In genomic region chr2:74250189-74250631, GRCh38 we compare ENCODE assay signal across 10 cellular contexts. TPM values are rescaled to one million over a fixed set of nuclear protein-coding genes. Genes with fewer than 3 reads are reported as not detected.
DNase-seq lines count a peak whose midpoint lies in the region; ATAC-seq, FAIRE-seq and TF ChIP-seq lines count a peak whose summit lies in the region.
"Had no signal": no experiment of that assay in that cellular context is flagged by ENCODE, and none has a peak within 500 bp of the region (broad histone marks: within the 10 kb centered on the region; RNA-seq: fewer than 3 reads in every experiment).

No MANE protein-coding gene starts in this region.

- peak; percentile 71 for TF ChIP-seq CTCF in BE2C (IDR thresholded peaks at IDR 0.05; ENCODE audit: low read depth, low read length)
- TF ChIP-seq CTCF in OCI-LY3 (IDR thresholded peaks at IDR 0.05; ENCODE audit: low read depth, low read length): peak; percentile 86

- DNase-seq in BE2C (peak; percentile 42), GM19239 (ENCODE audit: insufficient read length, low spot score) (peak; percentile 73), fibroblast of the conjunctiva (ENCODE audit: low read depth) (peak; percentile 13), pons (ENCODE audit: low spot score) (peak; percentile 30), NCI-H226 (no peak)
- DNase-seq in activated T-cell treated with anti-CD3 and anti-CD28 coated beads, Interleukin-2, amount 50 U/mL, for 4 hours: peak; percentile 38

- H3K27ac ChIP-seq in OCI-LY3 (ENCODE audit: low read length): no peak overlapping the region

- no peaks in the 10 kb centered on the region for H3K27me3 Mint-ChIP-seq in activated T-cell treated with anti-CD3 and anti-CD28 coated beads, Interleukin-2, amount 50 U/mL, for 4 hours (ENCODE audit: low read depth)
- H3K27me3 Mint-ChIP-seq: IgD-negative memory B cell; stimulated activated naive CD8-positive, alpha-beta T cell treated with anti-CD3 and anti-CD28 coated beads, Interleukin-15, Interleukin-2, amounts not matched to agents 100 ng/mL and 50 ng/mL, for 24 hours had no signal

- H3K4me3 ChIP-seq in BE2C (ENCODE audit: low read depth, low read length) (no peak overlapping the region), OCI-LY3 (ENCODE audit: low read length) (no peak overlapping the region)

- no peak overlapping the region for H3K9ac ChIP-seq in OCI-LY3 (ENCODE audit: low read length)

- H3K4me2 ChIP-seq in OCI-LY3 (ENCODE audit: low read length): no peak overlapping the region

- ATAC-seq in activated T-cell treated with anti-CD3 and anti-CD28 coated beads, Interleukin-2, amount 50 U/mL, for 4 hours: peak; percentile 65 to 71
- ATAC-seq in HG03097 (IDR thresholded peaks at IDR 0.05; ENCODE audit: low FRiP score, unreplicated experiment): no peak

- no peaks in the 10 kb centered on the region for H4K20me1 ChIP-seq in OCI-LY3 (ENCODE audit: insufficient read depth, low read length)

- H3K36me3 Mint-ChIP-seq in activated T-cell treated with anti-CD3 and anti-CD28 coated beads, Interleukin-2, amount 50 U/mL, for 4 hours (ENCODE audit: insufficient read depth): peaks cover 9% of the 10 kb centered on the region

- no peak overlapping the region for H2AFZ ChIP-seq in OCI-LY3 (ENCODE audit: low read depth, low read length)

- H3K9me3 ChIP-seq in BE2C (no peaks in the 10 kb centered on the region), OCI-LY3 (ENCODE audit: insufficient read depth, low read length) (no peaks in the 10 kb centered on the region)

- H3K4me1 Mint-ChIP-seq in activated T-cell treated with anti-CD3 and anti-CD28 coated beads, Interleukin-2, amount 50 U/mL, for 4 hours (ENCODE audit: low read depth): peaks cover 2% of the 10 kb centered on the region

- no peaks in the 10 kb centered on the region for H3K9me3 Mint-ChIP-seq in activated T-cell treated with anti-CD3 and anti-CD28 coated beads, Interleukin-2, amount 50 U/mL, for 4 hours
- H3K9me3 Mint-ChIP-seq: IgD-negative memory B cell; stimulated activated naive CD8-positive, alpha-beta T cell treated with anti-CD3 and anti-CD28 coated beads, Interleukin-15, Interleukin-2, amounts not matched to agents 100 ng/mL and 50 ng/mL, for 24 hours had no signal

- H3K4me1 ChIP-seq in BE2C (no peaks in the 10 kb centered on the region), OCI-LY3 (ENCODE audit: low read length) (no peaks in the 10 kb centered on the region)

- H3K4me3 Mint-ChIP-seq in activated T-cell treated with anti-CD3 and anti-CD28 coated beads, Interleukin-2, amount 50 U/mL, for 4 hours: no peak overlapping the region
- H3K4me3 Mint-ChIP-seq: stimulated activated naive CD8-positive, alpha-beta T cell treated with anti-CD3 and anti-CD28 coated beads, Interleukin-15, Interleukin-2, amounts not matched to agents 100 ng/mL and 50 ng/mL, for 24 hours had no signal

- H3K27me3 ChIP-seq in BE2C (no peaks in the 10 kb centered on the region), OCI-LY3 (ENCODE audit: low read depth, low read length) (no peaks in the 10 kb centered on the region)

- no peaks in the 10 kb centered on the region for H3K79me2 ChIP-seq in OCI-LY3 (ENCODE audit: low read length)

- H3K36me3 ChIP-seq in BE2C (no peaks in the 10 kb centered on the region), OCI-LY3 (replicated peaks; ENCODE audit: low read depth, low read length) (peaks cover 29% of the 10 kb centered on the region)

- FAIRE-seq in GM19239 (lab: Jason Lieb, UNC): peak; percentile 55

RNA-seq across cellular contexts. Expression of gene MTHFD2, which starts 51.8 kb away (rescaled TPM):
- polyA plus RNA-seq in BE2C (2012; ENCODE audit: insufficient read depth, insufficient read length, low read depth): 155 TPM
- 100 to 1,000 TPM; 408 to 545 (median 430) TPM for total RNA-seq in activated T-cell treated with anti-CD3 and anti-CD28 coated beads, Interleukin-2, amount 50 U/mL, for 4 hours
